31 cellular contexts compared by ENCODE assay signal in genomic region chr5:173835662-173836061, GRCh38. TPM values are rescaled to one million over a fixed set of nuclear protein-coding genes. Genes with fewer than 3 reads are reported as not detected.
DNase-seq lines count a peak whose midpoint lies in the region; ATAC-seq, FAIRE-seq and TF ChIP-seq lines count a peak whose summit lies in the region.
"Had no signal": no experiment of that assay in that cellular context is flagged by ENCODE, and none has a peak within 500 bp of the region (broad histone marks: within the 10 kb centered on the region; RNA-seq: fewer than 3 reads in every experiment).

No MANE protein-coding gene starts in this region.

- H3K4me1 ChIP-seq in KMS-11 (ENCODE audit: low read depth, poor library complexity, severe bottlenecking): peaks cover 62% of the 10 kb centered on the region
- H3K4me1 ChIP-seq: suprapubic skin had no signal

- no peak overlapping the region for H3K9ac ChIP-seq in KMS-11

- no peaks in the 10 kb centered on the region for H3K27me3 Mint-ChIP-seq in activated CD4-positive, alpha-beta memory T cell treated with anti-CD3 and anti-CD28 coated beads, Interleukin-2, amount 10 ng/mL, durations not matched to agents 7 days and 5 days
- H3K27me3 Mint-ChIP-seq: activated CD4-positive, alpha-beta T cell treated with anti-CD3 and anti-CD28 coated beads, Interleukin-2, amount 10 ng/mL, durations not matched to agents 7 days and 5 days; activated naive CD8-positive, alpha-beta T cell; activated T-cell treated with anti-CD3 and anti-CD28 coated beads, Interleukin-2, amount 50 U/mL, for 24 hours; CD4-positive, alpha-beta memory T cell had no signal

- no peaks in the 10 kb centered on the region for H3K36me3 Mint-ChIP-seq in stimulated activated effector memory CD8-positive, alpha-beta T cell treated with anti-CD3 and anti-CD28 coated beads, Interleukin-12 subunit alpha, Interleukin-12 subunit beta, amount 100 ng/mL, for 72 hours
- no peaks in the 10 kb centered on the region for H3K36me3 Mint-ChIP-seq in activated CD4-positive, alpha-beta memory T cell treated with anti-CD3 and anti-CD28 coated beads, Interleukin-2, amount 10 ng/mL, durations not matched to agents 7 days and 5 days (ENCODE audit: low read depth)
- H3K36me3 Mint-ChIP-seq: activated naive CD8-positive, alpha-beta T cell; CD4-positive, alpha-beta memory T cell; WTC11 had no signal

- FAIRE-seq in bronchial epithelial cell (lab: Jason Lieb, UNC): no peak
- FAIRE-seq: H54, HepG2, kidney had no signal

- H3K4me3 Mint-ChIP-seq in stimulated activated effector memory CD8-positive, alpha-beta T cell treated with anti-CD3 and anti-CD28 coated beads, Interleukin-12 subunit alpha, Interleukin-12 subunit beta, amount 100 ng/mL, for 72 hours: no peak overlapping the region
- H3K4me3 Mint-ChIP-seq in activated CD4-positive, alpha-beta memory T cell treated with anti-CD3 and anti-CD28 coated beads, Interleukin-2, amount 10 ng/mL, durations not matched to agents 7 days and 5 days: no peak overlapping the region
- H3K4me3 Mint-ChIP-seq: activated CD4-positive, alpha-beta T cell treated with anti-CD3 and anti-CD28 coated beads, Interleukin-2, amount 10 ng/mL, durations not matched to agents 7 days and 5 days; activated naive CD8-positive, alpha-beta T cell; activated T-cell treated with anti-CD3 and anti-CD28 coated beads, Interleukin-2, amount 50 U/mL, for 24 hours; nephron progenitor cell; WTC11 had no signal

- no peaks in the 10 kb centered on the region for H3K9me3 Mint-ChIP-seq in stimulated activated effector memory CD8-positive, alpha-beta T cell treated with anti-CD3 and anti-CD28 coated beads, Interleukin-12 subunit alpha, Interleukin-12 subunit beta, amount 100 ng/mL, for 72 hours
- no peaks in the 10 kb centered on the region for H3K9me3 Mint-ChIP-seq in activated CD4-positive, alpha-beta memory T cell treated with anti-CD3 and anti-CD28 coated beads, Interleukin-2, amount 10 ng/mL, durations not matched to agents 7 days and 5 days
- H3K9me3 Mint-ChIP-seq: activated CD4-positive, alpha-beta T cell treated with anti-CD3 and anti-CD28 coated beads, Interleukin-2, amount 10 ng/mL, durations not matched to agents 7 days and 5 days; activated T-cell treated with anti-CD3 and anti-CD28 coated beads, Interleukin-2, amount 50 U/mL, for 24 hours had no signal

- no peak overlapping the region for H3K27ac Mint-ChIP-seq in stimulated activated effector memory CD8-positive, alpha-beta T cell treated with anti-CD3 and anti-CD28 coated beads, Interleukin-12 subunit alpha, Interleukin-12 subunit beta, amount 100 ng/mL, for 72 hours
- H3K27ac Mint-ChIP-seq in activated CD4-positive, alpha-beta memory T cell treated with anti-CD3 and anti-CD28 coated beads, Interleukin-2, amount 10 ng/mL, durations not matched to agents 7 days and 5 days: no peak overlapping the region
- H3K27ac Mint-ChIP-seq: activated CD4-positive, alpha-beta T cell treated with anti-CD3 and anti-CD28 coated beads, Interleukin-2, amount 10 ng/mL, durations not matched to agents 7 days and 5 days; activated naive CD8-positive, alpha-beta T cell; activated T-cell treated with anti-CD3 and anti-CD28 coated beads, Interleukin-2, amount 50 U/mL, for 24 hours; nephron progenitor cell; WTC11 had no signal

- TF ChIP-seq CTCF in KMS-11 (conservative IDR thresholded peaks at IDR 0.05; ENCODE audit: low read depth, low read length) (no peak), bronchial epithelial cell (IDR thresholded peaks at IDR 0.05; ENCODE audit: insufficient read depth, low read length, severe bottlenecking) (no peak)

- H3K4me2 ChIP-seq in KMS-11: 0 out of 2 replicates have a peak overlapping the region, but pooled peaks have one; percentile 6

- ATAC-seq in stimulated activated effector memory CD8-positive, alpha-beta T cell treated with anti-CD3 and anti-CD28 coated beads, Interleukin-12 subunit alpha, Interleukin-12 subunit beta, amount 100 ng/mL, for 72 hours: peak; percentile 21
- no peak for ATAC-seq in GM21619 (IDR thresholded peaks at IDR 0.05; ENCODE audit: unreplicated experiment)
- ATAC-seq in HG02938 (IDR thresholded peaks at IDR 0.05; ENCODE audit: unreplicated experiment): no peak
- ATAC-seq: HepG2, WTC11 had no signal

- POLR2A ChIA-PET in activated CD4-positive, alpha-beta memory T cell treated with anti-CD3 and anti-CD28 coated beads, Interleukin-2, amount 10 ng/mL, durations not matched to agents 7 days and 5 days (lab: Charles Lee): interaction anchor here (0.6 kb wide), 1 partner anchor 101 kb away, joined by 3 read pairs; no protein-coding TSS in a partner anchor

- H3K27me3 ChIP-seq in KMS-11 (ENCODE audit: insufficient read depth, low read depth) (no peaks in the 10 kb centered on the region), bronchial epithelial cell (ENCODE audit: control insufficient read depth, insufficient read depth, low read length) (no peaks in the 10 kb centered on the region)
- H3K27me3 ChIP-seq: cardiac muscle cell, heart right ventricle, suprapubic skin had no signal

- H3K79me2 ChIP-seq in KMS-11 (ENCODE audit: insufficient read depth, low read depth): no peaks in the 10 kb centered on the region

- CTCF ChIA-PET in activated CD4-positive, alpha-beta memory T cell treated with anti-CD3 and anti-CD28 coated beads, Interleukin-2, amount 10 ng/mL, durations not matched to agents 7 days and 5 days (lab: Charles Lee): no interaction called here

- peak overlapping the region; percentile 38; the same call in 1 of the 2 replicates for H3K27ac ChIP-seq in KMS-11
- H3K27ac ChIP-seq: cardiac muscle cell, lower lobe of right lung, suprapubic skin had no signal

- DNase-seq in bronchial epithelial cell (ENCODE audit: low read depth): peak; percentile 25
- peak; percentile 66 for DNase-seq in myocyte (ENCODE audit: low read depth)
- DNase-seq in stimulated activated effector memory CD8-positive, alpha-beta T cell treated with anti-CD3 and anti-CD28 coated beads, Interleukin-12 subunit alpha, Interleukin-12 subunit beta, amount 100 ng/mL, for 72 hours (ENCODE audit: low spot score in 2 of 2): no peak
- DNase-seq in activated CD4-positive, alpha-beta memory T cell treated with anti-CD3 and anti-CD28 coated beads, Interleukin-2, amount 10 ng/mL, durations not matched to agents 7 days and 5 days: no peak
- no peak for DNase-seq in A172 (ENCODE audit: low spot score)
- DNase-seq: activated CD4-positive, alpha-beta T cell treated with anti-CD3 and anti-CD28 coated beads, Interleukin-2, amount 10 ng/mL, durations not matched to agents 7 days and 5 days; activated effector memory CD4-positive, alpha-beta T cell treated with anti-CD3 and anti-CD28 coated beads, Interleukin-2, amount 50 U/mL, for 16 hours; activated T-cell treated with anti-CD3 and anti-CD28 coated beads, Interleukin-2, amount 50 U/mL, for 24 hours; CD4-positive, alpha-beta memory T cell; foreskin melanocyte; heart right ventricle; kidney; lower lobe of right lung; NCI-H1436; NCI-H2081 treated with DMSO at 0.1 percent for 48 hours; NCI-H2227 treated with DMSO at 0.1 percent for 48 hours; NCI-H526; nephron progenitor cell; SHP77 treated with DMSO at 0.1 percent for 48 hours; stimulated activated naive CD4-positive, alpha-beta T cell treated with Interleukin-2 at 50 U/mL for 16 hours had no signal

- H4K20me1 ChIP-seq in KMS-11 (ENCODE audit: insufficient read depth): no peaks in the 10 kb centered on the region

- H3K4me1 Mint-ChIP-seq in stimulated activated effector memory CD8-positive, alpha-beta T cell treated with anti-CD3 and anti-CD28 coated beads, Interleukin-12 subunit alpha, Interleukin-12 subunit beta, amount 100 ng/mL, for 72 hours: no peaks in the 10 kb centered on the region
- no peaks in the 10 kb centered on the region for H3K4me1 Mint-ChIP-seq in activated CD4-positive, alpha-beta memory T cell treated with anti-CD3 and anti-CD28 coated beads, Interleukin-2, amount 10 ng/mL, durations not matched to agents 7 days and 5 days
- H3K4me1 Mint-ChIP-seq: activated CD4-positive, alpha-beta T cell treated with anti-CD3 and anti-CD28 coated beads, Interleukin-2, amount 10 ng/mL, durations not matched to agents 7 days and 5 days; CD4-positive, alpha-beta memory T cell had no signal

- H3K4me3 ChIP-seq in KMS-11 (IDR thresholded peaks at IDR 0.05; ENCODE audit: insufficient read depth, low read depth, low read length) (no peak overlapping the region), bronchial epithelial cell (ENCODE audit: low read depth, low read length) (no peak overlapping the region)
- H3K4me3 ChIP-seq: cardiac muscle cell, coronary artery, heart right ventricle, lower lobe of right lung, skin epidermis, suprapubic skin had no signal

- peak overlapping the region; percentile 22; the same call in 1 of the 2 replicates for H2AFZ ChIP-seq in KMS-11 (ENCODE audit: low read depth)

- no peaks in the 10 kb centered on the region for H3K36me3 ChIP-seq in KMS-11 (ENCODE audit: insufficient read depth)
- H3K36me3 ChIP-seq in bronchial epithelial cell (ENCODE audit: control insufficient read depth, insufficient read depth, low read length): no peaks in the 10 kb centered on the region
- H3K36me3 ChIP-seq: cardiac muscle cell, heart right ventricle, lower lobe of right lung, suprapubic skin had no signal

RNA-seq across cellular contexts. Expression of gene CPEB4, which starts 52.5 kb away (rescaled TPM):
- total RNA-seq in bronchial epithelial cell (27.9 and 38.3 TPM in 2 replicates), myocyte (43.5 and 64.3 TPM in 2 replicates)
- polyA plus RNA-seq in myocyte (2012): 14.7 TPM
- 10 to 100 TPM; 17.3 to 19.5 TPM for total RNA-seq in activated CD4-positive, alpha-beta memory T cell treated with anti-CD3 and anti-CD28 coated beads, Interleukin-2, amount 10 ng/mL, durations not matched to agents 7 days and 5 days
- 24.8 and 25.9 TPM in 2 replicates for total RNA-seq in A172 (2014; rRNA removed; shearing (Covaris generic))

Comparison
In these comparisons a context has a peak if more than half of its experiments do, and no peak if none do; other contexts are left out.
1. DNase-seq: peak in bronchial epithelial cell (single experiment) and myocyte (single experiment); none in stimulated activated effector memory CD8-positive, alpha-beta T cell treated with anti-CD3 and anti-CD28 coated beads, Interleukin-12 subunit alpha, Interleukin-12 subunit beta, amount 100 ng/mL, for 72 hours (0 of 2), activated CD4-positive, alpha-beta memory T cell treated with anti-CD3 and anti-CD28 coated beads, Interleukin-2, amount 10 ng/mL, durations not matched to agents 7 days and 5 days (single experiment) and A172 (single experiment).